In the genomic region with DNA sequence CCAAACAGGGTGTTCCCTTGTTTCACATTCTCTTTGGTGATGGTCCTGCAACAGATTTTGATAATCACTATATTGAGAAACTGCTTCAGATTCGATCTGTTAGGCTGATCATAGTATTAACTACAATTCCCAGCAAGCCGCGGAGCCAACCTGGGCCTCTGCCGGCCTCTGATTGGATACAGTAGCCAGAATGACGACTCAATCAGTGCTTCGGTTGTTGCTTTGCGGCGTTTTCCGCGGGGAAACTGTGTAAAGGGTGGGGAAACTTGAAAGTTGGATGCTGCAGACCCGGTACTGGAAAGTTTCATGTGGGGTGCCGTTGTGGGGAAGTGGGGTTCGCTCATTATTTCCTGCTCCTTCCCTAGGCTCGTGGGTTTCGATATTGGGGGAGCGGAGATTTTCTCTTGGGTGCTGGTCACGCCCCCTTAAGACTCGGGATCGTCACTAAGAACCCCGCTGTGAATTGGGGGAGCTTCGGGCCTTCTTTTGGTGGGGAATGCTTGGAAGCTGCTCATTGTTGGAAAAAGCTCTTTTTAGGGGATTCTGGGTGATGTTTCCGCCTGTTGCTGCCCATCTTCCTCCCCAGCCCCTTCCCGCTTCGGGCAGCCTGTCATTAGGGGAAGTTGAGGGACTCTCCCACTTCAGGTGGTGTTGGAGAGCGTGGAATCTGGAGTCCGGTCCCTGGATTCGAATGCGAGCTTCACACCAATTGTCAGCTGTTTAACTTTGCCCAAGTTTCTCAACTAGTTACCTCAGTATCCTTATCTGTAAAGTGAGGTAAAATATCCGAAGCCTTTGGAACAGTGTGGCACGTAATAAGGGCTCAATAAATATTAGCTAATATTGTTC, we compare ENCODE assay signal across 8 cellular contexts. TPM values are rescaled to one million over a fixed set of nuclear protein-coding genes. Genes with fewer than 3 reads are reported as not detected.
DNase-seq lines count a peak whose midpoint lies in the region; ATAC-seq and TF ChIP-seq lines count a peak whose summit lies in the region.

A gene (plus strand): TSS at position 217 of the 849 bp plus-strand sequence.

- intact Hi-C loops in natural killer cell (cut with micrococcal nuclease) = loop anchor here (10.0 kb wide), 1 partner anchor 975 kb away; a partner anchor contains a TSS

- no peaks in the 10 kb centered on the region for H4K20me1 ChIP-seq in DND-41 (ENCODE audit: insufficient read depth, low read length)
- H4K20me1 ChIP-seq in GM23248 (ENCODE audit: insufficient read depth) = no peaks in the 10 kb centered on the region

- H3K9me3 ChIP-seq in DND-41 (ENCODE audit: insufficient read depth, low read length, severe bottlenecking) (no peaks in the 10 kb centered on the region), GM23248 (ENCODE audit: low read depth) (no peaks in the 10 kb centered on the region), RWPE2 (ENCODE audit: severe bottlenecking) (no peaks in the 10 kb centered on the region)

- H3K79me2 ChIP-seq in DND-41 (ENCODE audit: insufficient read depth, low read length) (peaks cover 48% of the 10 kb centered on the region), GM23248 (ENCODE audit: insufficient read depth) (peaks cover 8% of the 10 kb centered on the region)

- H3F3A ChIP-seq in GM23248 (ENCODE audit: insufficient read depth) = no peaks in the 10 kb centered on the region

- H3K4me3 ChIP-seq in DND-41 (ENCODE audit: low read depth in 1 of 2, low read length in 2 of 2) = peak within 1 kb of the TSS; percentile 34 to 70
- H3K4me3 ChIP-seq in GM23248 = peak within 1 kb of the TSS; percentile 96
- H3K4me3 ChIP-seq in LNCaP clone FGC (ENCODE audit: low read depth, low read length) = peak within 1 kb of the TSS; percentile 81
- peak within 1 kb of the TSS; percentile 91 for H3K4me3 ChIP-seq in RWPE2 (ENCODE audit: severe bottlenecking)
- peak within 1 kb of the TSS; percentile 67 for H3K4me3 ChIP-seq in fibroblast of pulmonary artery (replicated peaks; ENCODE audit: low read depth, low read length)

- H3K36me3 ChIP-seq in DND-41 (ENCODE audit: insufficient read depth, low read length) (peaks cover 8% of the 10 kb centered on the region; the same call in 1 of the 2 replicates), GM23248 (ENCODE audit: low read depth) (no peaks in the 10 kb centered on the region), RWPE2 (ENCODE audit: low read depth) (peaks cover 23% of the 10 kb centered on the region)

- 1% methylated on average over 30 of the region's 30 CpGs for WGBS in GM23248 (ENCODE audit: low coverage in 1 of 2, low lambda C conversion rate in 2 of 2, missing lambda C conversion rate in 2 of 2), 2 experiments

- peaks cover 5% of the 10 kb centered on the region for H3K36me3 Mint-ChIP-seq in activated T-helper 17 cell treated with anti-CD3 and anti-CD28 coated beads, Interleukin-2, amount 50 U/mL, for 72 hours (ENCODE audit: low read depth)
- H3K36me3 Mint-ChIP-seq in natural killer cell = no peaks in the 10 kb centered on the region

- H3K27ac ChIP-seq in DND-41 (ENCODE audit: low read length) (peak within 1 kb of the TSS; percentile 76), GM23248 (peak within 1 kb of the TSS; percentile 40), RWPE2 (ENCODE audit: poor library complexity, severe bottlenecking) (peak within 1 kb of the TSS; percentile 54)

- peak within 1 kb of the TSS; percentile 91 for H3K4me2 ChIP-seq in DND-41 (ENCODE audit: insufficient read depth, low read length)
- H3K4me2 ChIP-seq in GM23248 (ENCODE audit: unreplicated experiment) = peak within 1 kb of the TSS; percentile 97

- peak; percentile 80 for ATAC-seq in DND-41 (ENCODE audit: insufficient read depth, low read depth)
- peak; percentile 76 for ATAC-seq in RWPE2 (ENCODE audit: low read depth)
- ATAC-seq in activated T-helper 17 cell treated with anti-CD3 and anti-CD28 coated beads, Interleukin-2, amount 50 U/mL, for 72 hours (replicated peaks) = peak; percentile 80
- ATAC-seq in natural killer cell = peak; percentile 70 to 82 (median 74)

- H3K4me1 ChIP-seq in DND-41 (ENCODE audit: insufficient read depth, low read length) (peaks cover 42% of the 10 kb centered on the region), GM23248 (ENCODE audit: insufficient read depth) (peaks cover 9% of the 10 kb centered on the region), RWPE2 (ENCODE audit: insufficient read depth, poor library complexity, severe bottlenecking) (peaks cover 12% of the 10 kb centered on the region)

- H3K27me3 ChIP-seq in DND-41 (ENCODE audit: insufficient read depth, low read length, poor library complexity) (no peaks in the 10 kb centered on the region), GM23248 (replicated peaks; ENCODE audit: insufficient read depth) (no peaks in the 10 kb centered on the region), RWPE2 (ENCODE audit: insufficient read depth, poor library complexity, severe bottlenecking) (no peaks in the 10 kb centered on the region)

- peak within 1 kb of the TSS; percentile 98 for H3K4me3 Mint-ChIP-seq in activated T-helper 17 cell treated with anti-CD3 and anti-CD28 coated beads, Interleukin-2, amount 50 U/mL, for 72 hours
- peak within 1 kb of the TSS; percentile 100 for H3K4me3 Mint-ChIP-seq in natural killer cell

- DNase-seq in DND-41 (peak; percentile 90), GM23248 (peak; percentile 92), LNCaP clone FGC (ENCODE audit: low read depth) (peak; percentile 53), RWPE2 (ENCODE audit: low spot score) (peak; percentile 88), fibroblast of pulmonary artery (ENCODE audit: low read depth) (peak; percentile 86), natural killer cell (peak; percentile 83)
- DNase-seq in stimulated activated naive CD4-positive, alpha-beta T cell (lab: John Stamatoyannopoulos, UW) = peak; percentile 75 to 91 (median 82)

- H3K9ac ChIP-seq in DND-41 (ENCODE audit: low read depth, low read length) (peak within 1 kb of the TSS; percentile 71), GM23248 (peak within 1 kb of the TSS; percentile 88)

- H2AFZ ChIP-seq in DND-41 (ENCODE audit: low read depth, low read length) (peak within 1 kb of the TSS; percentile 90), GM23248 (peak within 1 kb of the TSS; percentile 99)

- TF ChIP-seq CTCF in DND-41 (IDR thresholded peaks at IDR 0.05; ENCODE audit: borderline replicate concordance, extremely low read depth, low read length, poor library complexity, severe bottlenecking) (no peak), LNCaP clone FGC (IDR thresholded peaks at IDR 0.05; ENCODE audit: control insufficient read depth, extremely low read depth, insufficient read depth) (no peak), RWPE2 (IDR thresholded peaks at IDR 0.05; ENCODE audit: poor library complexity, severe bottlenecking) (no peak), fibroblast of pulmonary artery (IDR thresholded peaks at IDR 0.05; ENCODE audit: low read length, missing control alignments) (no peak), natural killer cell (IDR thresholded peaks at IDR 0.05) (no peak)

- in situ Hi-C loops in GM23248 (cut with MboI) = no loop called here

- H3K4me1 Mint-ChIP-seq in activated T-helper 17 cell treated with anti-CD3 and anti-CD28 coated beads, Interleukin-2, amount 50 U/mL, for 72 hours = peaks cover 21% of the 10 kb centered on the region
- peaks cover 30 to 43% of the 10 kb centered on the region in 2 donors for H3K4me1 Mint-ChIP-seq in natural killer cell

- H3K9me3 Mint-ChIP-seq in activated T-helper 17 cell treated with anti-CD3 and anti-CD28 coated beads, Interleukin-2, amount 50 U/mL, for 72 hours = no peaks in the 10 kb centered on the region
- no peaks in the 10 kb centered on the region for H3K9me3 Mint-ChIP-seq in natural killer cell

- peak within 1 kb of the TSS; percentile 95 for H3K27ac Mint-ChIP-seq in activated T-helper 17 cell treated with anti-CD3 and anti-CD28 coated beads, Interleukin-2, amount 50 U/mL, for 72 hours
- peak within 1 kb of the TSS; percentile 88 to 98 for H3K27ac Mint-ChIP-seq in natural killer cell

- H3K9me2 ChIP-seq in GM23248 (ENCODE audit: insufficient read depth) = no peaks in the 10 kb centered on the region

- H3K27me3 Mint-ChIP-seq in activated T-helper 17 cell treated with anti-CD3 and anti-CD28 coated beads, Interleukin-2, amount 50 U/mL, for 72 hours = no peaks in the 10 kb centered on the region
- peaks cover 0 to 4% of the 10 kb centered on the region in 2 donors for H3K27me3 Mint-ChIP-seq in natural killer cell (ENCODE audit: low read depth in 2 of 2)

RNA-seq across cellular contexts. Expression of the gene that starts here (rescaled TPM):
- 4.0 and 7.7 TPM in 2 replicates for total RNA-seq in GM23248 (2014; rRNA removed; shearing (Covaris generic))
- 8.8 and 9.3 TPM in 2 replicates for polyA plus RNA-seq in GM23248 (2016; fragmentation: Nextera tagmentation; extraction: Ambion mirVana)
- 10 to 100 TPM; 37.0 to 49.7 TPM for total RNA-seq in activated T-helper 17 cell treated with anti-CD3 and anti-CD28 coated beads, Interleukin-2, amount 50 U/mL, for 72 hours
- 10 to 100 TPM; 28.1 to 37.6 (median 28.6) TPM for total RNA-seq in natural killer cell

Comparison
In these comparisons a context has a peak if more than half of its experiments do, and no peak if none do; other contexts are left out.
1. Peak in every context shown above with its lines: DNase-seq, ATAC-seq, H3K4me3 ChIP-seq and H3K27ac ChIP-seq.